ENCODE assay signal across 1 cellular context in the genomic region with DNA sequence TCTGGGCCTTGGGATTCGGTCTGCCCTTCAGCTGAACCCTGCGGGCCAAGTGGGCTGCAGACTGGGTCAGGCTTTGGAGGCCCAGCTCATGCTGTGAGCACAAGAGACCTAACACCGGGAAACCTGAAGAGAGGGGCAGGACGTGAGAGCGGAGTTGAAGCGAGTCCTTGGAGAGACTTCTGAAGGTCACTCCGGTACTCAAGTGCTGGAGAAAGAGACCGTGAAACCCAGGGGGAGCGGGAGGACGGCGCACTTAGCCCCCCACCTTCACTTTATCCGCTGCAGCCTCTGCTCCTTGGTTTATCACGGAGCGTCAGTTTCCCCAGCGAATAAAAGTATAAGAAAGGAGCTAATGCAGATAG.
TF ChIP-seq lines count a peak whose summit lies in the region.

No MANE protein-coding gene starts in this region.

TF ChIP-seq in HepG2, 621 proteins besides CTCF, POLR2A, EP300 and RAD21 (continued from another document and continues in another):
- TF ChIP-seq, protein P1, sequence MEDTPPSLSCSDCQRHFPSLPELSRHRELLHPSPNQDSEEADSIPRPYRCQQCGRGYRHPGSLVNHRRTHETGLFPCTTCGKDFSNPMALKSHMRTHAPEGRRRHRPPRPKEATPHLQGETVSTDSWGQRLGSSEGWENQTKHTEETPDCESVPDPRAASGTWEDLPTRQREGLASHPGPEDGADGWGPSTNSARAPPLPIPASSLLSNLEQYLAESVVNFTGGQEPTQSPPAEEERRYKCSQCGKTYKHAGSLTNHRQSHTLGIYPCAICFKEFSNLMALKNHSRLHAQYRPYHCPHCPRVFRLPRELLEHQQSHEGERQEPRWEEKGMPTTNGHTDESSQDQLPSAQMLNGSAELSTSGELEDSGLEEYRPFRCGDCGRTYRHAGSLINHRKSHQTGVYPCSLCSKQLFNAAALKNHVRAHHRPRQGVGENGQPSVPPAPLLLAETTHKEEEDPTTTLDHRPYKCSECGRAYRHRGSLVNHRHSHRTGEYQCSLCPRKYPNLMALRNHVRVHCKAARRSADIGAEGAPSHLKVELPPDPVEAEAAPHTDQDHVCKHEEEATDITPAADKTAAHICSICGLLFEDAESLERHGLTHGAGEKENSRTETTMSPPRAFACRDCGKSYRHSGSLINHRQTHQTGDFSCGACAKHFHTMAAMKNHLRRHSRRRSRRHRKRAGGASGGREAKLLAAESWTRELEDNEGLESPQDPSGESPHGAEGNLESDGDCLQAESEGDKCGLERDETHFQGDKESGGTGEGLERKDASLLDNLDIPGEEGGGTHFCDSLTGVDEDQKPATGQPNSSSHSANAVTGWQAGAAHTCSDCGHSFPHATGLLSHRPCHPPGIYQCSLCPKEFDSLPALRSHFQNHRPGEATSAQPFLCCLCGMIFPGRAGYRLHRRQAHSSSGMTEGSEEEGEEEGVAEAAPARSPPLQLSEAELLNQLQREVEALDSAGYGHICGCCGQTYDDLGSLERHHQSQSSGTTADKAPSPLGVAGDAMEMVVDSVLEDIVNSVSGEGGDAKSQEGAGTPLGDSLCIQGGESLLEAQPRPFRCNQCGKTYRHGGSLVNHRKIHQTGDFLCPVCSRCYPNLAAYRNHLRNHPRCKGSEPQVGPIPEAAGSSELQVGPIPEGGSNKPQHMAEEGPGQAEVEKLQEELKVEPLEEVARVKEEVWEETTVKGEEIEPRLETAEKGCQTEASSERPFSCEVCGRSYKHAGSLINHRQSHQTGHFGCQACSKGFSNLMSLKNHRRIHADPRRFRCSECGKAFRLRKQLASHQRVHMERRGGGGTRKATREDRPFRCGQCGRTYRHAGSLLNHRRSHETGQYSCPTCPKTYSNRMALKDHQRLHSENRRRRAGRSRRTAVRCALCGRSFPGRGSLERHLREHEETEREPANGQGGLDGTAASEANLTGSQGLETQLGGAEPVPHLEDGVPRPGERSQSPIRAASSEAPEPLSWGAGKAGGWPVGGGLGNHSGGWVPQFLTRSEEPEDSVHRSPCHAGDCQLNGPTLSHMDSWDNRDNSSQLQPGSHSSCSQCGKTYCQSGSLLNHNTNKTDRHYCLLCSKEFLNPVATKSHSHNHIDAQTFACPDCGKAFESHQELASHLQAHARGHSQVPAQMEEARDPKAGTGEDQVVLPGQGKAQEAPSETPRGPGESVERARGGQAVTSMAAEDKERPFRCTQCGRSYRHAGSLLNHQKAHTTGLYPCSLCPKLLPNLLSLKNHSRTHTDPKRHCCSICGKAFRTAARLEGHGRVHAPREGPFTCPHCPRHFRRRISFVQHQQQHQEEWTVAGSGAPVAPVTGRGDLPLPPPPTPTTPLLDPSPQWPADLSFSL (CRISPR knock-in tag; IDR thresholded peaks at IDR 0.05), result no peak
- TF ChIP-seq SRSF9 (IDR thresholded peaks at IDR 0.05; ENCODE audit: borderline replicate concordance, insufficient read depth, low read depth, low read length, poor library complexity, severe bottlenecking) (no peak), TCF7 (IDR thresholded peaks at IDR 0.05; ENCODE audit: low read depth) (no peak), ISX (CRISPR knock-in tag; conservative IDR thresholded peaks at IDR 0.05) (no peak), RORA (CRISPR knock-in tag; IDR thresholded peaks at IDR 0.05) (peak; percentile 92; the same call in 1 of the 2 replicates), PITX1 (CRISPR knock-in tag; IDR thresholded peaks at IDR 0.05) (peak; percentile 82), HDAC2 (CRISPR knock-in tag; IDR thresholded peaks at IDR 0.05) (no peak), TOPORS (CRISPR knock-in tag; IDR thresholded peaks at IDR 0.05) (peak; percentile 74), SIX1 (CRISPR knock-in tag; IDR thresholded peaks at IDR 0.05; ENCODE audit: borderline replicate concordance) (0 out of 2 replicates have a peak, but pooled peaks have one; percentile 2), SIN3A (IDR thresholded peaks at IDR 0.05; ENCODE audit: borderline replicate concordance, low read depth, low read length) (no peak), AGO2 (optimal IDR thresholded peaks at IDR 0.05; ENCODE audit: low read depth, low read length) (peak; percentile 35), CENPT (CRISPR knock-in tag; IDR thresholded peaks at IDR 0.05; ENCODE audit: low read depth) (no peak), ETV5 (CRISPR knock-in tag; IDR thresholded peaks at IDR 0.05; ENCODE audit: borderline replicate concordance) (peak; percentile 7; the same call in 1 of the 2 replicates), TGIF2 (CRISPR knock-in tag; IDR thresholded peaks at IDR 0.05) (no peak), NCOA2 (CRISPR knock-in tag; IDR thresholded peaks at IDR 0.05) (no peak), ARNT2 (CRISPR knock-in tag; IDR thresholded peaks at IDR 0.05; ENCODE audit: low read depth) (0 out of 2 replicates have a peak, but pooled peaks have one; percentile 13), MIER3 (CRISPR knock-in tag; IDR thresholded peaks at IDR 0.05; ENCODE audit: borderline replicate concordance) (0 out of 2 replicates have a peak, but pooled peaks have one; percentile 16), MED1 (CRISPR knock-in tag; IDR thresholded peaks at IDR 0.05) (no peak), KDM4B (CRISPR knock-in tag; IDR thresholded peaks at IDR 0.05) (no peak), ZNF878 (CRISPR knock-in tag; IDR thresholded peaks at IDR 0.05) (no peak), SRSF1 (optimal IDR thresholded peaks at IDR 0.05; ENCODE audit: low read depth, low read length) (peak; percentile 30), ZNF160 (CRISPR knock-in tag; IDR thresholded peaks at IDR 0.05) (0 out of 2 replicates have a peak, but pooled peaks have one; percentile 21), ATF1 (CRISPR knock-in tag; IDR thresholded peaks at IDR 0.05) (no peak), ZNF335 (CRISPR knock-in tag; IDR thresholded peaks at IDR 0.05) (no peak), SNAPC2 (CRISPR knock-in tag; IDR thresholded peaks at IDR 0.05) (peak; percentile 94), SMARCE1 (IDR thresholded peaks at IDR 0.05; ENCODE audit: borderline replicate concordance) (no peak), ZNF569 (CRISPR knock-in tag; IDR thresholded peaks at IDR 0.05; ENCODE audit: borderline replicate concordance) (no peak), ZNF883 (CRISPR knock-in tag; IDR thresholded peaks at IDR 0.05; ENCODE audit: not compliant biosample characterization) (no peak), MATR3 (CRISPR knock-in tag; IDR thresholded peaks at IDR 0.05) (no peak), ZNF761 (CRISPR knock-in tag; conservative IDR thresholded peaks at IDR 0.05) (no peak; the same call in 1 of the 2 replicates), ZNF737 (CRISPR knock-in tag; IDR thresholded peaks at IDR 0.05; ENCODE audit: borderline replicate concordance) (no peak), ATF7 (IDR thresholded peaks at IDR 0.05) (no peak), ATF7 (CRISPR knock-in tag; IDR thresholded peaks at IDR 0.05) (no peak), ZFYVE20 (CRISPR knock-in tag; IDR thresholded peaks at IDR 0.05; ENCODE audit: borderline replicate concordance, low read depth) (no peak)
- TF ChIP-seq, protein P2, sequence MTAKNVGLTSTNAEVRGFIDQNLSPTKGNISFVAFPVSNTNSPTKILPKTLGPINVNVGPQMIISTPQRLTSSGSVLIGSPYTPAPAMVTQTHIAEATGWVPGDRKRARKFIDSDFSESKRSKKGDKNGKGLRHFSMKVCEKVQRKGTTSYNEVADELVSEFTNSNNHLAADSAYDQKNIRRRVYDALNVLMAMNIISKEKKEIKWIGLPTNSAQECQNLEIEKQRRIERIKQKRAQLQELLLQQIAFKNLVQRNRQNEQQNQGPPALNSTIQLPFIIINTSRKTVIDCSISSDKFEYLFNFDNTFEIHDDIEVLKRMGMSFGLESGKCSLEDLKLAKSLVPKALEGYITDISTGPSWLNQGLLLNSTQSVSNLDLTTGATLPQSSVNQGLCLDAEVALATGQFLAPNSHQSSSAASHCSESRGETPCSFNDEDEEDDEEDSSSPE (CRISPR knock-in tag; IDR thresholded peaks at IDR 0.05), result no peak
- TF ChIP-seq, protein P3, sequence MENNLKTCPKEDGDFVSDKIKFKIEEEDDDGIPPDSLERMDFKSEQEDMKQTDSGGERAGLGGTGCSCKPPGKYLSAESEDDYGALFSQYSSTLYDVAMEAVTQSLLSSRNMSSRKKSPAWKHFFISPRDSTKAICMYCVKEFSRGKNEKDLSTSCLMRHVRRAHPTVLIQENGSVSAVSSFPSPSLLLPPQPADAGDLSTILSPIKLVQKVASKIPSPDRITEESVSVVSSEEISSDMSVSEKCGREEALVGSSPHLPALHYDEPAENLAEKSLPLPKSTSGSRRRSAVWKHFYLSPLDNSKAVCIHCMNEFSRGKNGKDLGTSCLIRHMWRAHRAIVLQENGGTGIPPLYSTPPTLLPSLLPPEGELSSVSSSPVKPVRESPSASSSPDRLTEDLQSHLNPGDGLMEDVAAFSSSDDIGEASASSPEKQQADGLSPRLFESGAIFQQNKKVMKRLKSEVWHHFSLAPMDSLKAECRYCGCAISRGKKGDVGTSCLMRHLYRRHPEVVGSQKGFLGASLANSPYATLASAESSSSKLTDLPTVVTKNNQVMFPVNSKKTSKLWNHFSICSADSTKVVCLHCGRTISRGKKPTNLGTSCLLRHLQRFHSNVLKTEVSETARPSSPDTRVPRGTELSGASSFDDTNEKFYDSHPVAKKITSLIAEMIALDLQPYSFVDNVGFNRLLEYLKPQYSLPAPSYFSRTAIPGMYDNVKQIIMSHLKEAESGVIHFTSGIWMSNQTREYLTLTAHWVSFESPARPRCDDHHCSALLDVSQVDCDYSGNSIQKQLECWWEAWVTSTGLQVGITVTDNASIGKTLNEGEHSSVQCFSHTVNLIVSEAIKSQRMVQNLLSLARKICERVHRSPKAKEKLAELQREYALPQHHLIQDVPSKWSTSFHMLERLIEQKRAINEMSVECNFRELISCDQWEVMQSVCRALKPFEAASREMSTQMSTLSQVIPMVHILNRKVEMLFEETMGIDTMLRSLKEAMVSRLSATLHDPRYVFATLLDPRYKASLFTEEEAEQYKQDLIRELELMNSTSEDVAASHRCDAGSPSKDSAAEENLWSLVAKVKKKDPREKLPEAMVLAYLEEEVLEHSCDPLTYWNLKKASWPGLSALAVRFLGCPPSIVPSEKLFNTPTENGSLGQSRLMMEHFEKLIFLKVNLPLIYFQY (CRISPR knock-in tag; IDR thresholded peaks at IDR 0.05; ENCODE audit: borderline replicate concordance), result peak; percentile 64; the same call in 1 of the 2 replicates
- TF ChIP-seq, protein P4, sequence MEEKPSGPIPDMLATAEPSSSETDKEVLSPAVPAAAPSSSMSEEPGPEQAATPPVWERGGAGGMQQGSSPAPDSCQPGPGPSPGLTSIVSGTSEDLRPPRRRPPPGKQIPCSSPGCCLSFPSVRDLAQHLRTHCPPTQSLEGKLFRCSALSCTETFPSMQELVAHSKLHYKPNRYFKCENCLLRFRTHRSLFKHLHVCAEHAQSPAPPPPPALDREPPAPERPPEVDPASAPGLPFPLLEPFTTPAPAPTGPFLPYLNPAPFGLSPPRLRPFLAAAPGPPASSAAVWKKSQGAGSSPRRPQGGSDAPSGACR (CRISPR knock-in tag; IDR thresholded peaks at IDR 0.05), result no peak
- TF ChIP-seq, protein P5, sequence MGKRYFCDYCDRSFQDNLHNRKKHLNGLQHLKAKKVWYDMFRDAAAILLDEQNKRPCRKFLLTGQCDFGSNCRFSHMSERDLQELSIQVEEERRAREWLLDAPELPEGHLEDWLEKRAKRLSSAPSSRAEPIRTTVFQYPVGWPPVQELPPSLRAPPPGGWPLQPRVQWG (CRISPR knock-in tag; IDR thresholded peaks at IDR 0.05; ENCODE audit: borderline replicate concordance, low read depth), result 0 out of 2 replicates have a peak, but pooled peaks have one; percentile 74
- TF ChIP-seq, protein P6, sequence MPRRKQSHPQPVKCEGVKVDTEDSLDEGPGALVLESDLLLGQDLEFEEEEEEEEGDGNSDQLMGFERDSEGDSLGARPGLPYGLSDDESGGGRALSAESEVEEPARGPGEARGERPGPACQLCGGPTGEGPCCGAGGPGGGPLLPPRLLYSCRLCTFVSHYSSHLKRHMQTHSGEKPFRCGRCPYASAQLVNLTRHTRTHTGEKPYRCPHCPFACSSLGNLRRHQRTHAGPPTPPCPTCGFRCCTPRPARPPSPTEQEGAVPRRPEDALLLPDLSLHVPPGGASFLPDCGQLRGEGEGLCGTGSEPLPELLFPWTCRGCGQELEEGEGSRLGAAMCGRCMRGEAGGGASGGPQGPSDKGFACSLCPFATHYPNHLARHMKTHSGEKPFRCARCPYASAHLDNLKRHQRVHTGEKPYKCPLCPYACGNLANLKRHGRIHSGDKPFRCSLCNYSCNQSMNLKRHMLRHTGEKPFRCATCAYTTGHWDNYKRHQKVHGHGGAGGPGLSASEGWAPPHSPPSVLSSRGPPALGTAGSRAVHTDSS (CRISPR knock-in tag; conservative IDR thresholded peaks at IDR 0.05), result no peak
- TF ChIP-seq, protein P7, sequence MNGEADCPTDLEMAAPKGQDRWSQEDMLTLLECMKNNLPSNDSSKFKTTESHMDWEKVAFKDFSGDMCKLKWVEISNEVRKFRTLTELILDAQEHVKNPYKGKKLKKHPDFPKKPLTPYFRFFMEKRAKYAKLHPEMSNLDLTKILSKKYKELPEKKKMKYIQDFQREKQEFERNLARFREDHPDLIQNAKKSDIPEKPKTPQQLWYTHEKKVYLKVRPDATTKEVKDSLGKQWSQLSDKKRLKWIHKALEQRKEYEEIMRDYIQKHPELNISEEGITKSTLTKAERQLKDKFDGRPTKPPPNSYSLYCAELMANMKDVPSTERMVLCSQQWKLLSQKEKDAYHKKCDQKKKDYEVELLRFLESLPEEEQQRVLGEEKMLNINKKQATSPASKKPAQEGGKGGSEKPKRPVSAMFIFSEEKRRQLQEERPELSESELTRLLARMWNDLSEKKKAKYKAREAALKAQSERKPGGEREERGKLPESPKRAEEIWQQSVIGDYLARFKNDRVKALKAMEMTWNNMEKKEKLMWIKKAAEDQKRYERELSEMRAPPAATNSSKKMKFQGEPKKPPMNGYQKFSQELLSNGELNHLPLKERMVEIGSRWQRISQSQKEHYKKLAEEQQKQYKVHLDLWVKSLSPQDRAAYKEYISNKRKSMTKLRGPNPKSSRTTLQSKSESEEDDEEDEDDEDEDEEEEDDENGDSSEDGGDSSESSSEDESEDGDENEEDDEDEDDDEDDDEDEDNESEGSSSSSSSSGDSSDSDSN (CRISPR knock-in tag; IDR thresholded peaks at IDR 0.05), result peak; percentile 13; the same call in 1 of the 2 replicates
- TF ChIP-seq, protein P8, sequence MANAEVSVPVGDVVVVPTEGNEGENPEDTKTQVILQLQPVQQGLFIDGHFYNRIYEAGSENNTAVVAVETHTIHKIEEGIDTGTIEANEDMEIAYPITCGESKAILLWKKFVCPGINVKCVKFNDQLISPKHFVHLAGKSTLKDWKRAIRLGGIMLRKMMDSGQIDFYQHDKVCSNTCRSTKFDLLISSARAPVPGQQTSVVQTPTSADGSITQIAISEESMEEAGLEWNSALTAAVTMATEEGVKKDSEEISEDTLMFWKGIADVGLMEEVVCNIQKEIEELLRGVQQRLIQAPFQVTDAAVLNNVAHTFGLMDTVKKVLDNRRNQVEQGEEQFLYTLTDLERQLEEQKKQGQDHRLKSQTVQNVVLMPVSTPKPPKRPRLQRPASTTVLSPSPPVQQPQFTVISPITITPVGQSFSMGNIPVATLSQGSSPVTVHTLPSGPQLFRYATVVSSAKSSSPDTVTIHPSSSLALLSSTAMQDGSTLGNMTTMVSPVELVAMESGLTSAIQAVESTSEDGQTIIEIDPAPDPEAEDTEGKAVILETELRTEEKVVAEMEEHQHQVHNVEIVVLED (CRISPR knock-in tag; IDR thresholded peaks at IDR 0.05; ENCODE audit: borderline replicate concordance), result no peak
